10 cellular contexts compared by ENCODE assay signal in genomic region chr15:43067717-43068461, GRCh38. TPM values are rescaled to one million over a fixed set of nuclear protein-coding genes. Genes with fewer than 3 reads are reported as not detected.
DNase-seq lines count a peak whose midpoint lies in the region; ATAC-seq and TF ChIP-seq lines count a peak whose summit lies in the region.
"Had no signal": no experiment of that assay in that cellular context is flagged by ENCODE, and none has a peak within 500 bp of the region (broad histone marks: within the 10 kb centered on the region; RNA-seq: fewer than 3 reads in every experiment).

No MANE protein-coding gene starts in this region.

- peak overlapping the region; percentile 32 for H3K4me3 Mint-ChIP-seq in natural killer cell treated with Interleukin-12 subunit alpha and Interleukin-12 subunit beta and Interleukin-15 and Interleukin-18, amount 100 ng/mL, for 72 hours
- H3K4me3 Mint-ChIP-seq in natural killer cell = no peak overlapping the region
- H3K4me3 Mint-ChIP-seq in stimulated activated naive CD8-positive, alpha-beta T cell treated with anti-CD3 and anti-CD28 coated beads, Interleukin-15, amount 100 ng/mL, for 72 hours = no peak overlapping the region
- H3K4me3 Mint-ChIP-seq: CD4-positive, alpha-beta memory T cell had no signal

- no peak for TF ChIP-seq CTCF in natural killer cell (IDR thresholded peaks at IDR 0.05)
- no peak for TF ChIP-seq CTCF in fibroblast of lung (conservative IDR thresholded peaks at IDR 0.05 in 1 of 2, IDR thresholded peaks at IDR 0.05 in 1 of 2; ENCODE audit: low read depth in 1 of 2, low read length in 2 of 2)

- peak; percentile 71 to 98 for ATAC-seq in natural killer cell treated with Interleukin-12 subunit alpha and Interleukin-12 subunit beta and Interleukin-15 and Interleukin-18, amount 100 ng/mL, for 72 hours
- ATAC-seq in natural killer cell (no peak), HG03139 (IDR thresholded peaks at IDR 0.05; ENCODE audit: unreplicated experiment) (no peak)
- ATAC-seq in stimulated activated naive CD8-positive, alpha-beta T cell treated with anti-CD3 and anti-CD28 coated beads, Interleukin-15, amount 100 ng/mL, for 72 hours = peak; percentile 87

- no peak for DNase-seq in natural killer cell treated with Interleukin-12 subunit alpha and Interleukin-12 subunit beta and Interleukin-15 and Interleukin-18, amount 100 ng/mL, for 72 hours (ENCODE audit: low spot score)
- DNase-seq in natural killer cell (no peak), SJSA1 (ENCODE audit: low read depth in 1 of 2, low spot score in 2 of 2) (peak; percentile 31 to 63), fibroblast of lung (ENCODE audit: low read depth in 2 of 2) (peak; percentile 4 to 85), DMS 273 (lab: John Stamatoyannopoulos, UW; ENCODE audit: unreplicated experiment) (no peak), OCI-M2 (lab: John Stamatoyannopoulos, UW; ENCODE audit: unreplicated experiment) (no peak)
- peak in 1 of 2 donors; percentile 27 for DNase-seq in stimulated activated naive CD8-positive, alpha-beta T cell treated with anti-CD3 and anti-CD28 coated beads, Interleukin-15, amount 100 ng/mL, for 72 hours
- DNase-seq: CD4-positive, alpha-beta memory T cell; SJCRH30 had no signal

- H3K4me1 ChIP-seq in SJSA1 (replicated peaks) = no peaks in the 10 kb centered on the region
- H3K4me1 ChIP-seq in fibroblast of lung (ENCODE audit: control insufficient read depth, extremely low read depth, insufficient read depth, low read length) = no peaks in the 10 kb centered on the region
- H3K4me1 ChIP-seq: SJCRH30 had no signal

- peaks cover 34% of the 10 kb centered on the region for H3K36me3 Mint-ChIP-seq in natural killer cell treated with Interleukin-12 subunit alpha and Interleukin-12 subunit beta and Interleukin-15 and Interleukin-18, amount 100 ng/mL, for 72 hours
- H3K36me3 Mint-ChIP-seq in natural killer cell = peaks cover 25% of the 10 kb centered on the region

- no peak overlapping the region for H2AFZ ChIP-seq in fibroblast of lung (ENCODE audit: low read length)

- H3K27me3 ChIP-seq in SJSA1 (replicated peaks) = no peaks in the 10 kb centered on the region
- H3K27me3 ChIP-seq in fibroblast of lung (ENCODE audit: control insufficient read depth, insufficient read depth, low read length) = no peaks in the 10 kb centered on the region
- H3K27me3 ChIP-seq: SJCRH30 had no signal

- H3K36me3 ChIP-seq in SJSA1 (peaks cover 72% of the 10 kb centered on the region), fibroblast of lung (ENCODE audit: control insufficient read depth, insufficient read depth, low read length) (peaks cover 6% of the 10 kb centered on the region)

- H3K9ac ChIP-seq in fibroblast of lung (ENCODE audit: insufficient read depth, low read length) = no peak overlapping the region

- H3K4me3 ChIP-seq in SJSA1 (no peak overlapping the region), fibroblast of lung (replicated peaks in 1 of 4; ENCODE audit: control extremely low read depth in 1 of 4, insufficient read depth in 1 of 4, low read depth in 3 of 4, low read length in 4 of 4) (no peak overlapping the region)
- H3K4me3 ChIP-seq: SJCRH30 had no signal

- intact Hi-C loops in natural killer cell (cut with micrococcal nuclease) = no loop called here

- no peaks in the 10 kb centered on the region for H4K20me1 ChIP-seq in fibroblast of lung (ENCODE audit: control insufficient read depth, extremely low read depth, insufficient read depth, low read length)

- H3K4me1 Mint-ChIP-seq in natural killer cell treated with Interleukin-12 subunit alpha and Interleukin-12 subunit beta and Interleukin-15 and Interleukin-18, amount 100 ng/mL, for 72 hours (ENCODE audit: low read depth in 2 of 2) = peaks cover 6 to 7% of the 10 kb centered on the region in 2 donors
- no peaks in the 10 kb centered on the region for H3K4me1 Mint-ChIP-seq in natural killer cell
- H3K4me1 Mint-ChIP-seq in stimulated activated naive CD8-positive, alpha-beta T cell treated with anti-CD3 and anti-CD28 coated beads, Interleukin-15, amount 100 ng/mL, for 72 hours = no peaks in the 10 kb centered on the region

- H3K79me2 ChIP-seq in fibroblast of lung (ENCODE audit: control insufficient read depth, insufficient read depth, low read length) = no peaks in the 10 kb centered on the region

- no peak overlapping the region for H3K4me2 ChIP-seq in fibroblast of lung (ENCODE audit: extremely low read depth, insufficient read depth, low read length)

- H3K27ac ChIP-seq in SJSA1 (no peak overlapping the region), fibroblast of lung (ENCODE audit: insufficient read depth, low read length) (no peak overlapping the region)
- H3K27ac ChIP-seq: SJCRH30 had no signal

- H3K9me3 ChIP-seq in SJSA1 (replicated peaks) = no peaks in the 10 kb centered on the region
- no peaks in the 10 kb centered on the region for H3K9me3 ChIP-seq in fibroblast of lung (ENCODE audit: control insufficient read depth, insufficient read depth, low read depth, low read length)
- H3K9me3 ChIP-seq: SJCRH30 had no signal

- H3K27me3 Mint-ChIP-seq in natural killer cell treated with Interleukin-12 subunit alpha and Interleukin-12 subunit beta and Interleukin-15 and Interleukin-18, amount 100 ng/mL, for 72 hours = no peaks in the 10 kb centered on the region
- H3K27me3 Mint-ChIP-seq in natural killer cell (ENCODE audit: low read depth in 2 of 2) = no peaks in the 10 kb centered on the region
- H3K27me3 Mint-ChIP-seq in stimulated activated naive CD8-positive, alpha-beta T cell treated with anti-CD3 and anti-CD28 coated beads, Interleukin-15, amount 100 ng/mL, for 72 hours = no peaks in the 10 kb centered on the region
- H3K27me3 Mint-ChIP-seq: CD4-positive, alpha-beta memory T cell had no signal

- no peaks in the 10 kb centered on the region for H3K9me3 Mint-ChIP-seq in natural killer cell treated with Interleukin-12 subunit alpha and Interleukin-12 subunit beta and Interleukin-15 and Interleukin-18, amount 100 ng/mL, for 72 hours
- H3K9me3 Mint-ChIP-seq in natural killer cell = no peaks in the 10 kb centered on the region
- no peaks in the 10 kb centered on the region for H3K9me3 Mint-ChIP-seq in stimulated activated naive CD8-positive, alpha-beta T cell treated with anti-CD3 and anti-CD28 coated beads, Interleukin-15, amount 100 ng/mL, for 72 hours
- H3K9me3 Mint-ChIP-seq: CD4-positive, alpha-beta memory T cell had no signal

- peak overlapping the region in 1 of 2 donors; percentile 45 for H3K27ac Mint-ChIP-seq in natural killer cell treated with Interleukin-12 subunit alpha and Interleukin-12 subunit beta and Interleukin-15 and Interleukin-18, amount 100 ng/mL, for 72 hours
- H3K27ac Mint-ChIP-seq in natural killer cell = no peak overlapping the region
- peak overlapping the region in 1 of 2 donors; percentile 14 for H3K27ac Mint-ChIP-seq in stimulated activated naive CD8-positive, alpha-beta T cell treated with anti-CD3 and anti-CD28 coated beads, Interleukin-15, amount 100 ng/mL, for 72 hours

RNA-seq across cellular contexts. Expression of gene UBR1, which starts 37.9 kb away (rescaled TPM):
- 10 to 100 TPM; 56.4 to 59.4 TPM for total RNA-seq in natural killer cell treated with Interleukin-12 subunit alpha and Interleukin-12 subunit beta and Interleukin-15 and Interleukin-18, amount 100 ng/mL, for 72 hours
- total RNA-seq in natural killer cell = 10 to 100 TPM; 54.3 to 70.5 (median 61.4) TPM
- 30.6 and 39.2 TPM in 2 replicates for total RNA-seq in SJSA1 (2014; rRNA removed; shearing (Covaris generic))
- total RNA-seq in fibroblast of lung = 32.6 and 45.6 TPM in 2 replicates
- 14.0 and 18.2 TPM in 2 replicates for polyA plus RNA-seq in fibroblast of lung
- polyA plus RNA-seq in fibroblast of lung (2012) = 10.5 and 11.9 TPM in 2 replicates
- 7.0 and 9.9 TPM in 2 replicates for polyA minus RNA-seq in fibroblast of lung (ENCODE audit: low replicate concordance)

Comparison
In these comparisons a context has a peak if more than half of its experiments do, and no peak if none do; other contexts are left out.
1. ATAC-seq: peak in natural killer cell treated with Interleukin-12 subunit alpha and Interleukin-12 subunit beta and Interleukin-15 and Interleukin-18, amount 100 ng/mL, for 72 hours (2 of 2) and stimulated activated naive CD8-positive, alpha-beta T cell treated with anti-CD3 and anti-CD28 coated beads, Interleukin-15, amount 100 ng/mL, for 72 hours (single experiment); none in natural killer cell (0 of 3) and HG03139 (single experiment).
2. DNase-seq: peak in SJSA1 (2 of 2) and fibroblast of lung (2 of 2); none in natural killer cell treated with Interleukin-12 subunit alpha and Interleukin-12 subunit beta and Interleukin-15 and Interleukin-18, amount 100 ng/mL, for 72 hours (single experiment), natural killer cell (single experiment), DMS 273 (single experiment) and OCI-M2 (single experiment).